Comparison of ENCODE assay signal across 1 cellular context in the genomic region with DNA sequence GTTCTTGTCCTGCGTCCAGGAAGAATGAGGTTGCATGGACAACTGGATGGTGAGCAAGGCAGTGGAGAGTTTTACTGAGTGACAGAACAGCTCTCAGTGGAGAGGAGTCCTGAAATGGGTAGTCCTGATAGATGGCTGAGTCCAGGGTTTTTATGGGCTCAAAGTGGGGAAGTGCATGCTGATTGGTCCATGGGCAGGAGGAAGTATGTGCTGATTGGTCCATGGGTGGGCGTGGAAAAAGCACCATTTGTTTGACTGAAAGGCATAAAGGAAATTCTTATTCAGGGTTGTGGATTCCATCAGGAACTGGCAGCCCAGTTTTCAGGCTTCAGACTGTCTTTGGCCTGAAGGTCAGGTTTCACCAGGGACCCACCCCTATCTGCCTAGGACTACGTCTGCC.
TF ChIP-seq lines count a peak whose summit lies in the region.

No MANE protein-coding gene starts in this region.

TF ChIP-seq in HepG2, 621 proteins besides CTCF, POLR2A, EP300 and RAD21:
- TF ChIP-seq NFYC (CRISPR knock-in tag; IDR thresholded peaks at IDR 0.05), result peak; percentile 50
- TF ChIP-seq NFYB (CRISPR knock-in tag; IDR thresholded peaks at IDR 0.05), result peak; percentile 44; the same call in 1 of the 2 replicates
- TF ChIP-seq ZNF136 (CRISPR knock-in tag; IDR thresholded peaks at IDR 0.05; ENCODE audit: low read depth), result no peak
- TF ChIP-seq CSRNP2 (CRISPR knock-in tag; conservative IDR thresholded peaks at IDR 0.05; ENCODE audit: low read depth), result no peak
- no peak for TF ChIP-seq KMT2A (CRISPR knock-in tag; IDR thresholded peaks at IDR 0.05)
- TF ChIP-seq NRL (CRISPR knock-in tag; IDR thresholded peaks at IDR 0.05; ENCODE audit: borderline replicate concordance), result no peak
